15 cellular contexts compared by ENCODE assay signal in genomic region chr11:27926981-27927481, GRCh38.
DNase-seq lines count a peak whose midpoint lies in the region; ATAC-seq, FAIRE-seq and TF ChIP-seq lines count a peak whose summit lies in the region.
"Had no signal": no experiment of that assay in that cellular context is flagged by ENCODE, and none has a peak within 500 bp of the region (broad histone marks: within the 10 kb centered on the region; RNA-seq: fewer than 3 reads in every experiment).

No MANE protein-coding gene starts in this region.

- H3K9me3 Mint-ChIP-seq in endothelial cell (ENCODE audit: unreplicated experiment) = no peaks in the 10 kb centered on the region
- H3K9me3 Mint-ChIP-seq: T-helper 1 cell treated with Interleukin-12 subunit alpha and Interleukin-12 subunit beta and Interleukin-4 antibody, amounts not matched to agents 30 μg/mL and 1 μg/mL, for 36 hours had no signal

- H3K36me3 Mint-ChIP-seq in endothelial cell (ENCODE audit: low read depth, unreplicated experiment) = no peaks in the 10 kb centered on the region
- H3K36me3 Mint-ChIP-seq: immature natural killer cell, type B pancreatic cell had no signal

- no peaks in the 10 kb centered on the region for H3K4me1 Mint-ChIP-seq in endothelial cell (ENCODE audit: unreplicated experiment)
- H3K4me1 Mint-ChIP-seq: B cell, immature natural killer cell had no signal

- no peaks in the 10 kb centered on the region for H3K27me3 ChIP-seq in bronchial epithelial cell (ENCODE audit: control insufficient read depth, insufficient read depth, low read length)
- H3K27me3 ChIP-seq: neutrophil had no signal

- no peak for TF ChIP-seq CTCF in bronchial epithelial cell (IDR thresholded peaks at IDR 0.05; ENCODE audit: insufficient read depth, low read length, severe bottlenecking)
- no peak for TF ChIP-seq CTCF in endothelial cell (IDR thresholded peaks at IDR 0.05; ENCODE audit: unreplicated experiment)

- H3K27me3 Mint-ChIP-seq in endothelial cell (ENCODE audit: unreplicated experiment) = no peaks in the 10 kb centered on the region
- H3K27me3 Mint-ChIP-seq: B cell, type B pancreatic cell had no signal

- no peak overlapping the region for H3K4me3 ChIP-seq in bronchial epithelial cell (ENCODE audit: low read depth, low read length)

- FAIRE-seq in bronchial epithelial cell (lab: Jason Lieb, UNC) = no peak
- no peak for FAIRE-seq in urothelium cell line (lab: Jason Lieb, UNC)

- H3K4me3 Mint-ChIP-seq in endothelial cell (ENCODE audit: unreplicated experiment) = no peak overlapping the region
- H3K4me3 Mint-ChIP-seq: activated T-cell treated with anti-CD3 and anti-CD28 coated beads, Interleukin-2, amount 50 U/mL, for 72 hours; B cell; immature natural killer cell; T-helper 1 cell treated with Interleukin-12 subunit alpha and Interleukin-12 subunit beta and Interleukin-4 antibody, amounts not matched to agents 30 μg/mL and 1 μg/mL, for 36 hours; type B pancreatic cell had no signal

- ATAC-seq in HG03378 (IDR thresholded peaks at IDR 0.05; ENCODE audit: unreplicated experiment) = no peak
- ATAC-seq: activated T-cell treated with anti-CD3 and anti-CD28 coated beads, Interleukin-2, amount 50 U/mL, for 72 hours had no signal

- H3K27ac Mint-ChIP-seq in endothelial cell (ENCODE audit: unreplicated experiment) = no peak overlapping the region
- H3K27ac Mint-ChIP-seq: activated T-cell treated with anti-CD3 and anti-CD28 coated beads, Interleukin-2, amount 50 U/mL, for 72 hours; B cell; immature natural killer cell; T-helper 1 cell treated with Interleukin-12 subunit alpha and Interleukin-12 subunit beta and Interleukin-4 antibody, amounts not matched to agents 30 μg/mL and 1 μg/mL, for 36 hours; type B pancreatic cell had no signal

- DNase-seq in SKM-1 treated with dmso at 0.1 percent for 144 hours (lab: John Stamatoyannopoulos, UW; ENCODE audit: unreplicated experiment) (peak; percentile 43), SKM-1 (lab: John Stamatoyannopoulos, UW; ENCODE audit: unreplicated experiment) (no peak), NOMO-1 treated with dmso at 0.1 percent for 144 hours (lab: John Stamatoyannopoulos, UW; ENCODE audit: unreplicated experiment) (peak; percentile 13), bronchial epithelial cell (ENCODE audit: low read depth) (peak; percentile 89), urothelium cell line (ENCODE audit: low spot score) (peak; percentile 41), dermis blood vessel endothelial cell (no peak), endothelial cell (ENCODE audit: low spot score) (no peak)
- DNase-seq: activated T-cell treated with anti-CD3 and anti-CD28 coated beads, Interleukin-2, amount 50 U/mL, for 72 hours; immature natural killer cell; NCI-H187 treated with DMSO at 0.1 percent for 48 hours had no signal

- H3K36me3 ChIP-seq in bronchial epithelial cell (ENCODE audit: control insufficient read depth, insufficient read depth, low read length) = no peaks in the 10 kb centered on the region
- H3K36me3 ChIP-seq: neutrophil had no signal

Comparison
In these comparisons a context has a peak if more than half of its experiments do, and no peak if none do; other contexts are left out.
1. DNase-seq: peak in SKM-1 treated with dmso at 0.1 percent for 144 hours (single experiment), NOMO-1 treated with dmso at 0.1 percent for 144 hours (single experiment), bronchial epithelial cell (single experiment) and urothelium cell line (single experiment); none in SKM-1 (single experiment), dermis blood vessel endothelial cell (single experiment) and endothelial cell (single experiment).